In genomic region chr9:133404440-133405002, GRCh38 we compare ENCODE assay signal across 17 cellular contexts.
"Had no signal": no experiment of that assay in that cellular context is flagged by ENCODE, and none has a peak within 500 bp of the region (broad histone marks: within the 10 kb centered on the region; RNA-seq: fewer than 3 reads in every experiment).

No MANE protein-coding gene starts in this region.

- H3K4me3 ChIP-seq: cardiac muscle cell, esophagus muscularis mucosa, gastroesophageal sphincter, heart right ventricle, pancreas, smooth muscle cell, thoracic aorta had no signal

- H3K27me3 ChIP-seq: cardiac muscle cell, esophagus muscularis mucosa, gastroesophageal sphincter, heart right ventricle, pancreas had no signal

- H3K9me3 ChIP-seq: esophagus muscularis mucosa, gastroesophageal sphincter, heart right ventricle, pancreas, thoracic aorta had no signal

- H3K4me2 ChIP-seq: smooth muscle cell had no signal

- DNase-seq: activated B cell treated with CpG ODN at 0.5 μM for 24 hours, activated gamma-delta T cell, heart right ventricle, kidney glomerular epithelial cell, left ventricle myocardium superior had no signal

- ATAC-seq: gastroesophageal sphincter, sciatic nerve had no signal

- H3K27me3 Mint-ChIP-seq: activated B cell treated with CpG ODN at 0.5 μM for 24 hours; activated CD4-positive, alpha-beta memory T cell treated with anti-CD3 and anti-CD28 coated beads, Interleukin-2, amount 10 ng/mL, durations not matched to agents 7 days and 5 days; activated naive CD8-positive, alpha-beta T cell; memory B cell; naive B cell had no signal

- H3K4me1 ChIP-seq: pancreas had no signal

- FAIRE-seq: endothelial cell of umbilical vein, pancreas had no signal

- H3K4me3 Mint-ChIP-seq: activated B cell treated with CpG ODN at 0.5 μM for 24 hours; activated CD4-positive, alpha-beta memory T cell treated with anti-CD3 and anti-CD28 coated beads, Interleukin-2, amount 10 ng/mL, durations not matched to agents 7 days and 5 days; activated naive CD8-positive, alpha-beta T cell; memory B cell had no signal

- H3K9me3 Mint-ChIP-seq: activated B cell treated with CpG ODN at 0.5 μM for 24 hours; activated CD4-positive, alpha-beta memory T cell treated with anti-CD3 and anti-CD28 coated beads, Interleukin-2, amount 10 ng/mL, durations not matched to agents 7 days and 5 days; memory B cell; naive B cell had no signal

- H3K27ac ChIP-seq: cardiac muscle cell, esophagus muscularis mucosa, heart right ventricle, thoracic aorta had no signal

- H3K27ac Mint-ChIP-seq: activated B cell treated with CpG ODN at 0.5 μM for 24 hours; activated CD4-positive, alpha-beta memory T cell treated with anti-CD3 and anti-CD28 coated beads, Interleukin-2, amount 10 ng/mL, durations not matched to agents 7 days and 5 days; activated naive CD8-positive, alpha-beta T cell; memory B cell had no signal
